ENCODE assay signal across 1 cellular context in the genomic region with DNA sequence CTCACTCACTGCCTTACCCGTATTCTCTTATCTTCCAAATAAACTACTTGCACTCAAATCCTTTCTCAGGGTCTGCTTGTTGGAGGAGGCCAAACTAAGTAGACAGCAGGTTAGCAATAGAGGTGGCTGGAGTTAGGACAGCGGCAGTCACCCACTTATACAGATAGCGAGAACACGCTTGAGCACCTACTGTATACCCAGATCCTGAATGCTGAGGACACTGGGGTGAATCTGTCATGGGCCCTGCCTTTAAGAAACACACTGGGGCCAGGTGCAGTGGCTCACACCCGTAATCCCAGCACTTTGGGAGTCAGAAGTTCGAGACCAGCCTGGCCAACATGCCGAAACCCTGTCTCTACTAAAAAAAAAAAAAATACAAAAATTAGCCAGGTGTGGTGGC.
TF ChIP-seq lines count a peak whose summit lies in the region.

No MANE protein-coding gene starts in this region.

TF ChIP-seq in HCT116, 20 proteins besides CTCF, POLR2A, EP300 and RAD21:
- TF ChIP-seq TCF7L2 (IDR thresholded peaks at IDR 0.05; ENCODE audit: borderline replicate concordance, extremely low read depth, insufficient read depth, insufficient read length) = no peak
